In the genomic region with DNA sequence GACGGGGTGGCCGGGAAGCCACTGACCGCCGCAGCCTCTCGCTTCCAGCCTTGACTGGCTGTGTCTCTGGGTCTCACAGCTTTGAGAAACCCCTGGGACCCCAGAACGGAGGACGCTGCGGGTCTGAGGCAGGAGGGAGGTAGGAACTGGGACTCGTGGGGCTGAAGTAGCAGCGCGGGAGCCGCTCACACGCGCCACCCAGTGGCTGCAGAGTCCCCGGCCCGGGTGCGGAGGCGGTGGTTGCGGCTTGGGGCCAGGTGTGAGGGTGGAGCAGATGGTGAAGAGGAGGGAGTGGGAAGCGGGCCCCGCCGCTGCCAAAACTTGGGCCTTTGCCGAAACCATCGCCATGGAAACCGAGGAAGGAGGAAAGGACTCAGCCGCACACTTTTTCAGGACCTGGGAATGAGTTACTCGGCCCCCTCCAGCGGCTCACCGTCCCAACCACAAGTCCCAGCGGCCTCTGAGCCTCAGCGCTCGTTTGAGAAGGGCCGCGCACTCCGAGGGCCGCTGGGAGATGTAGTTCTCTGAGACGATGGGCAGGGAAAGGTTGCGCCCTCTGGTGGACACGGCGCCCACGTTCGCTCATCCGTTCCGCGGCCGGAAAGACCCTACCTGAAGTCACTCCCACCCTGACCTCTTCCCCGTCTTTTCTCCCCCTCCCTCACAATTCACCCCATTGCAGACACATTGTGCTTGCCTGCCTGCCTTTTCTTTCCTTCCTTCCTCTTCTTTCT, we compare ENCODE assay signal across 8 cellular contexts. TPM values are rescaled to one million over a fixed set of nuclear protein-coding genes. Genes with fewer than 3 reads are reported as not detected.
A peak's percentile ranks its signal among the peaks of the same experiment; 100 is the strongest.
DNase-seq lines count a peak whose midpoint lies in the region; ATAC-seq and TF ChIP-seq lines count a peak whose summit lies in the region.

No MANE protein-coding gene starts in this region.

- H3K4me1 ChIP-seq in SJSA1 (replicated peaks) (peaks cover 10% of the 10 kb centered on the region), gastroesophageal sphincter (peaks cover 0 to 42% (median 9%) of the 10 kb centered on the region in 3 donors)

- H3K27me3 ChIP-seq in SJSA1 (replicated peaks) (peaks cover 40% of the 10 kb centered on the region), gastroesophageal sphincter (peaks cover 47% of the 10 kb centered on the region)

- TF ChIP-seq POLR2A in gastroesophageal sphincter (IDR thresholded peaks at IDR 0.05): no peak

- H3K36me3 ChIP-seq in SJSA1: peaks cover 17% of the 10 kb centered on the region
- peaks cover 0 to 25% of the 10 kb centered on the region in 2 donors for H3K36me3 ChIP-seq in gastroesophageal sphincter

- no peak for TF ChIP-seq EP300 in gastroesophageal sphincter (IDR thresholded peaks at IDR 0.05)

- H3K9me3 ChIP-seq in SJSA1 (replicated peaks) (no peaks in the 10 kb centered on the region), gastroesophageal sphincter (no peaks in the 10 kb centered on the region)

- peak; percentile 86 for DNase-seq in GM04504 (ENCODE audit: low read depth)
- peak; percentile 95 for DNase-seq in MV-4-11 (lab: John Stamatoyannopoulos, UW)
- peak; percentile 94 to 98 for DNase-seq in SJSA1 (ENCODE audit: low read depth in 1 of 2, low spot score in 2 of 2)
- DNase-seq in activated naive CD4-positive, alpha-beta T cell treated with Interleukin-2 at 50 U/mL for 16 hours: peak; percentile 94
- peak; percentile 81 for DNase-seq in non-pigmented ciliary epithelial cell (ENCODE audit: low read depth)
- DNase-seq in substantia nigra (lab: John Stamatoyannopoulos, UW): peak; percentile 51 to 99 (median 90)

- H3K4me3 ChIP-seq in SJSA1 (peak overlapping the region; percentile 47), gastroesophageal sphincter (peak overlapping the region; percentile 31 to 67)

- peak in 3 of 4 experiments; percentile 77 to 81 (median 79) for TF ChIP-seq CTCF in gastroesophageal sphincter (IDR thresholded peaks at IDR 0.05)

- H3K27ac ChIP-seq in SJSA1 (no peak overlapping the region), gastroesophageal sphincter (peak overlapping the region in 3 of 4 donors; percentile 77 to 82 (median 82)), substantia nigra (ENCODE audit: low read depth, low read length, poor library complexity, severe bottlenecking) (peak overlapping the region; percentile 58)

- 2% methylated on average over 12 to 24 of the region's 47 CpGs for WGBS in gastroesophageal sphincter (ENCODE audit: low coverage in 1 of 2), 2 donors

- ATAC-seq in HG02571 (IDR thresholded peaks at IDR 0.05; ENCODE audit: unreplicated experiment) (peak; percentile 64), gastroesophageal sphincter (peak; percentile 88)

RNA-seq across cellular contexts. Expression of a gene that starts 2.2 kb away (rescaled TPM):
- not detected in 2 replicates for total RNA-seq in SJSA1 (2014; rRNA removed; shearing (Covaris generic))
- total RNA-seq in gastroesophageal sphincter: 1 to 10 TPM; 1.1 to 1.7 (median 1.2) TPM

RNA-seq across cellular contexts. Expression of a gene that starts 8.1 kb away (rescaled TPM):
- 78.2 and 111 TPM in 2 replicates for total RNA-seq in SJSA1 (2014; rRNA removed; shearing (Covaris generic))
- 10 to 100 TPM; 67.2 to 82.4 (median 72.5) TPM for total RNA-seq in gastroesophageal sphincter

RNA-seq across cellular contexts. Expression of a gene that starts 9.5 kb away (rescaled TPM):
- total RNA-seq in SJSA1 (2014; rRNA removed; shearing (Covaris generic)): 37.5 and 52.9 TPM in 2 replicates
- 10 to 100 TPM; 11.8 to 34.4 (median 22.2) TPM for total RNA-seq in gastroesophageal sphincter

RNA-seq across cellular contexts. Expression of a gene that starts 18.3 kb away (rescaled TPM):
- not detected in 2 replicates for total RNA-seq in SJSA1 (2014; rRNA removed; shearing (Covaris generic))
- total RNA-seq in gastroesophageal sphincter: not detected

RNA-seq across cellular contexts. Expression of a gene that starts 20.3 kb away (rescaled TPM):
- not detected in 2 replicates for total RNA-seq in SJSA1 (2014; rRNA removed; shearing (Covaris generic))
- total RNA-seq in gastroesophageal sphincter: not detected
